Comparison of ENCODE assay signal across 8 cellular contexts in genomic region chr12:50220357-50221061, GRCh38. TPM values are rescaled to one million over a fixed set of nuclear protein-coding genes. Genes with fewer than 3 reads are reported as not detected.
DNase-seq lines count a peak whose midpoint lies in the region; ATAC-seq lines count a peak whose summit lies in the region.

No MANE protein-coding gene starts in this region.

- peaks cover 66% of the 10 kb centered on the region for H3K79me2 ChIP-seq in Karpas-422 (ENCODE audit: low read length)

- DNase-seq in AG20443 (ENCODE audit: low spot score): peak; percentile 25
- peak; percentile 53 for DNase-seq in Karpas-422
- no peak for DNase-seq in activated naive CD8-positive, alpha-beta T cell treated with anti-CD3 and anti-CD28 coated beads, Interleukin-2, amount 10 ng/mL, durations not matched to agents 7 days and 5 days
- no peak for DNase-seq in iPS DF 6.9 (ENCODE audit: low read depth, low spot score)
- no peak for DNase-seq in amniotic stem cell (lab: John Stamatoyannopoulos, UW)
- DNase-seq in NCI-H1048 (lab: John Stamatoyannopoulos, UW): no peak

- peak overlapping the region; percentile 19 for H3K4me3 Mint-ChIP-seq in activated naive CD8-positive, alpha-beta T cell treated with anti-CD3 and anti-CD28 coated beads, Interleukin-2, amount 10 ng/mL, durations not matched to agents 7 days and 5 days
- no peak overlapping the region for H3K4me3 Mint-ChIP-seq in stimulated activated naive CD8-positive, alpha-beta T cell treated with anti-CD3 and anti-CD28 coated beads, Interleukin-15, Interleukin-2, amounts not matched to agents 100 ng/mL and 50 ng/mL, for 24 hours

- H3K27me3 ChIP-seq in Karpas-422 (ENCODE audit: low read length) (no peaks in the 10 kb centered on the region), iPS DF 6.9 (ENCODE audit: control insufficient read depth, insufficient read depth, low read length) (no peaks in the 10 kb centered on the region)

- H3K27ac ChIP-seq in Karpas-422 (ENCODE audit: low read length) (peak overlapping the region; percentile 96), iPS DF 6.9 (ENCODE audit: low read length) (no peak overlapping the region)

- H3K9me2 ChIP-seq in Karpas-422 (replicated peaks; ENCODE audit: insufficient read depth, low read length): no peaks in the 10 kb centered on the region

- peak; percentile 39 for ATAC-seq in GM18873 (IDR thresholded peaks at IDR 0.05; ENCODE audit: low FRiP score, unreplicated experiment)
- peak; percentile 71 for ATAC-seq in activated naive CD8-positive, alpha-beta T cell treated with anti-CD3 and anti-CD28 coated beads, Interleukin-2, amount 10 ng/mL, durations not matched to agents 7 days and 5 days (ENCODE audit: low read depth)

- H3K27me3 Mint-ChIP-seq in activated naive CD8-positive, alpha-beta T cell treated with anti-CD3 and anti-CD28 coated beads, Interleukin-2, amount 10 ng/mL, durations not matched to agents 7 days and 5 days: no peaks in the 10 kb centered on the region
- no peaks in the 10 kb centered on the region for H3K27me3 Mint-ChIP-seq in stimulated activated naive CD8-positive, alpha-beta T cell treated with anti-CD3 and anti-CD28 coated beads, Interleukin-15, Interleukin-2, amounts not matched to agents 100 ng/mL and 50 ng/mL, for 24 hours

- H3K27ac Mint-ChIP-seq in activated naive CD8-positive, alpha-beta T cell treated with anti-CD3 and anti-CD28 coated beads, Interleukin-2, amount 10 ng/mL, durations not matched to agents 7 days and 5 days: peak overlapping the region; percentile 77
- peak overlapping the region; percentile 82 for H3K27ac Mint-ChIP-seq in stimulated activated naive CD8-positive, alpha-beta T cell treated with anti-CD3 and anti-CD28 coated beads, Interleukin-15, Interleukin-2, amounts not matched to agents 100 ng/mL and 50 ng/mL, for 24 hours

- H3K4me1 Mint-ChIP-seq in activated naive CD8-positive, alpha-beta T cell treated with anti-CD3 and anti-CD28 coated beads, Interleukin-2, amount 10 ng/mL, durations not matched to agents 7 days and 5 days: peaks cover 22% of the 10 kb centered on the region
- H3K4me1 Mint-ChIP-seq in stimulated activated naive CD8-positive, alpha-beta T cell treated with anti-CD3 and anti-CD28 coated beads, Interleukin-15, Interleukin-2, amounts not matched to agents 100 ng/mL and 50 ng/mL, for 24 hours (ENCODE audit: low read depth): peaks cover 33% of the 10 kb centered on the region

- no peaks in the 10 kb centered on the region for H3K9me3 ChIP-seq in Karpas-422 (ENCODE audit: low read length)
- no peaks in the 10 kb centered on the region for H3K9me3 ChIP-seq in iPS DF 6.9 (ENCODE audit: control insufficient read depth, insufficient read depth, low read length)

- H3K4me1 ChIP-seq in Karpas-422 (ENCODE audit: low read length) (peaks cover 47% of the 10 kb centered on the region), iPS DF 6.9 (ENCODE audit: control insufficient read depth, insufficient read depth, low read length) (no peaks in the 10 kb centered on the region; the same call in 1 of the 2 replicates)

- H3K4me3 ChIP-seq in Karpas-422 (ENCODE audit: low read length) (peak overlapping the region; percentile 75), iPS DF 6.9 (ENCODE audit: low read length) (peak overlapping the region; percentile 30; the same call in 1 of the 2 replicates)

- peak overlapping the region; percentile 81 for H3K4me2 ChIP-seq in Karpas-422 (ENCODE audit: low read depth, low read length, poor library complexity, severe bottlenecking)

- POLR2A ChIA-PET in activated naive CD8-positive, alpha-beta T cell treated with anti-CD3 and anti-CD28 coated beads, Interleukin-2, amount 10 ng/mL, durations not matched to agents 7 days and 5 days (lab: Charles Lee): interaction anchor here (1.2 to 2.8 kb wide), 5 partner anchors 9 to 162 kb away, joined by 3 to 20 read pairs (median 5); partner anchors contain the start of genes CERS5 and COX14

- H3K36me3 ChIP-seq in Karpas-422 (ENCODE audit: insufficient read depth, low read length) (peaks cover 9% of the 10 kb centered on the region; the same call in 1 of the 2 replicates), iPS DF 6.9 (ENCODE audit: control insufficient read depth, insufficient read depth, low read length) (0 out of 2 replicates have a peak, but pooled peaks cover 3% of the 10 kb centered on the region)

- H4K20me1 ChIP-seq in Karpas-422 (ENCODE audit: insufficient read depth, low read depth, low read length): no peaks in the 10 kb centered on the region

- no peaks in the 10 kb centered on the region for H3K9me3 Mint-ChIP-seq in activated naive CD8-positive, alpha-beta T cell treated with anti-CD3 and anti-CD28 coated beads, Interleukin-2, amount 10 ng/mL, durations not matched to agents 7 days and 5 days
- H3K9me3 Mint-ChIP-seq in stimulated activated naive CD8-positive, alpha-beta T cell treated with anti-CD3 and anti-CD28 coated beads, Interleukin-15, Interleukin-2, amounts not matched to agents 100 ng/mL and 50 ng/mL, for 24 hours: no peaks in the 10 kb centered on the region

- no peaks in the 10 kb centered on the region for H3K36me3 Mint-ChIP-seq in activated naive CD8-positive, alpha-beta T cell treated with anti-CD3 and anti-CD28 coated beads, Interleukin-2, amount 10 ng/mL, durations not matched to agents 7 days and 5 days
- peaks cover 17% of the 10 kb centered on the region for H3K36me3 Mint-ChIP-seq in stimulated activated naive CD8-positive, alpha-beta T cell treated with anti-CD3 and anti-CD28 coated beads, Interleukin-15, Interleukin-2, amounts not matched to agents 100 ng/mL and 50 ng/mL, for 24 hours (ENCODE audit: low read depth)

- peak overlapping the region; percentile 82 for H3K9ac ChIP-seq in Karpas-422 (ENCODE audit: low read length)

- H2AFZ ChIP-seq in Karpas-422 (ENCODE audit: low read length): no peak overlapping the region

- WGBS in iPS DF 6.9 (ENCODE audit: insufficient coverage, insufficient read length): no CpG with 5 or more reads among the region's 4 CpGs

RNA-seq across cellular contexts. Expression of gene CERS5, which starts 53.3 kb away (rescaled TPM):
- 47.7 and 65.9 TPM in 2 replicates for total RNA-seq in Karpas-422 (2014; rRNA removed; shearing (Covaris generic); ENCODE audit: low replicate concordance)
- total RNA-seq in activated naive CD8-positive, alpha-beta T cell treated with anti-CD3 and anti-CD28 coated beads, Interleukin-2, amount 10 ng/mL, durations not matched to agents 7 days and 5 days: 10 to 100 TPM; 47.1 to 53.0 TPM

Comparison
In these comparisons a context has a peak if more than half of its experiments do, and no peak if none do; other contexts are left out.
1. DNase-seq: peak in AG20443 (single experiment) and Karpas-422 (single experiment); none in activated naive CD8-positive, alpha-beta T cell treated with anti-CD3 and anti-CD28 coated beads, Interleukin-2, amount 10 ng/mL, durations not matched to agents 7 days and 5 days (single experiment), iPS DF 6.9 (single experiment), amniotic stem cell (single experiment) and NCI-H1048 (single experiment).